In genomic region chr3:170486398-170486797, GRCh38 we compare ENCODE assay signal across 1 cellular context.
TF ChIP-seq lines count a peak whose summit lies in the region.

No MANE protein-coding gene starts in this region.

TF ChIP-seq in K562, 482 proteins besides CTCF, POLR2A, EP300 and RAD21 (continued from another document):
- peak; percentile 43; the same call in 1 of the 2 replicates for TF ChIP-seq CTBP1 (IDR thresholded peaks at IDR 0.05; ENCODE audit: borderline replicate concordance)
- no peak for TF ChIP-seq PYGO2 (tag; IDR thresholded peaks at IDR 0.05)
- TF ChIP-seq HDAC8 (tag; IDR thresholded peaks at IDR 0.05): no peak
- no peak for TF ChIP-seq ZNF511 (CRISPR knock-in tag; IDR thresholded peaks at IDR 0.05)
- peak; percentile 28; the same call in 1 of the 2 replicates for TF ChIP-seq ARID1B (IDR thresholded peaks at IDR 0.05)
- no peak for TF ChIP-seq PHTF2 (CRISPR knock-in tag; IDR thresholded peaks at IDR 0.05)
- peak; percentile 34; the same call in 1 of the 2 replicates for TF ChIP-seq EGR1 (conservative IDR thresholded peaks at IDR 0.05)
- TF ChIP-seq ESRRA (IDR thresholded peaks at IDR 0.05; ENCODE audit: borderline replicate concordance, low read depth): no peak
- no peak for TF ChIP-seq ZNF551 (CRISPR knock-in tag; IDR thresholded peaks at IDR 0.05)
- no peak for TF ChIP-seq TRIM24 (IDR thresholded peaks at IDR 0.05)
- TF ChIP-seq TBP (optimal IDR thresholded peaks at IDR 0.05; ENCODE audit: low read depth, low read length): no peak
- TF ChIP-seq, protein P1, sequence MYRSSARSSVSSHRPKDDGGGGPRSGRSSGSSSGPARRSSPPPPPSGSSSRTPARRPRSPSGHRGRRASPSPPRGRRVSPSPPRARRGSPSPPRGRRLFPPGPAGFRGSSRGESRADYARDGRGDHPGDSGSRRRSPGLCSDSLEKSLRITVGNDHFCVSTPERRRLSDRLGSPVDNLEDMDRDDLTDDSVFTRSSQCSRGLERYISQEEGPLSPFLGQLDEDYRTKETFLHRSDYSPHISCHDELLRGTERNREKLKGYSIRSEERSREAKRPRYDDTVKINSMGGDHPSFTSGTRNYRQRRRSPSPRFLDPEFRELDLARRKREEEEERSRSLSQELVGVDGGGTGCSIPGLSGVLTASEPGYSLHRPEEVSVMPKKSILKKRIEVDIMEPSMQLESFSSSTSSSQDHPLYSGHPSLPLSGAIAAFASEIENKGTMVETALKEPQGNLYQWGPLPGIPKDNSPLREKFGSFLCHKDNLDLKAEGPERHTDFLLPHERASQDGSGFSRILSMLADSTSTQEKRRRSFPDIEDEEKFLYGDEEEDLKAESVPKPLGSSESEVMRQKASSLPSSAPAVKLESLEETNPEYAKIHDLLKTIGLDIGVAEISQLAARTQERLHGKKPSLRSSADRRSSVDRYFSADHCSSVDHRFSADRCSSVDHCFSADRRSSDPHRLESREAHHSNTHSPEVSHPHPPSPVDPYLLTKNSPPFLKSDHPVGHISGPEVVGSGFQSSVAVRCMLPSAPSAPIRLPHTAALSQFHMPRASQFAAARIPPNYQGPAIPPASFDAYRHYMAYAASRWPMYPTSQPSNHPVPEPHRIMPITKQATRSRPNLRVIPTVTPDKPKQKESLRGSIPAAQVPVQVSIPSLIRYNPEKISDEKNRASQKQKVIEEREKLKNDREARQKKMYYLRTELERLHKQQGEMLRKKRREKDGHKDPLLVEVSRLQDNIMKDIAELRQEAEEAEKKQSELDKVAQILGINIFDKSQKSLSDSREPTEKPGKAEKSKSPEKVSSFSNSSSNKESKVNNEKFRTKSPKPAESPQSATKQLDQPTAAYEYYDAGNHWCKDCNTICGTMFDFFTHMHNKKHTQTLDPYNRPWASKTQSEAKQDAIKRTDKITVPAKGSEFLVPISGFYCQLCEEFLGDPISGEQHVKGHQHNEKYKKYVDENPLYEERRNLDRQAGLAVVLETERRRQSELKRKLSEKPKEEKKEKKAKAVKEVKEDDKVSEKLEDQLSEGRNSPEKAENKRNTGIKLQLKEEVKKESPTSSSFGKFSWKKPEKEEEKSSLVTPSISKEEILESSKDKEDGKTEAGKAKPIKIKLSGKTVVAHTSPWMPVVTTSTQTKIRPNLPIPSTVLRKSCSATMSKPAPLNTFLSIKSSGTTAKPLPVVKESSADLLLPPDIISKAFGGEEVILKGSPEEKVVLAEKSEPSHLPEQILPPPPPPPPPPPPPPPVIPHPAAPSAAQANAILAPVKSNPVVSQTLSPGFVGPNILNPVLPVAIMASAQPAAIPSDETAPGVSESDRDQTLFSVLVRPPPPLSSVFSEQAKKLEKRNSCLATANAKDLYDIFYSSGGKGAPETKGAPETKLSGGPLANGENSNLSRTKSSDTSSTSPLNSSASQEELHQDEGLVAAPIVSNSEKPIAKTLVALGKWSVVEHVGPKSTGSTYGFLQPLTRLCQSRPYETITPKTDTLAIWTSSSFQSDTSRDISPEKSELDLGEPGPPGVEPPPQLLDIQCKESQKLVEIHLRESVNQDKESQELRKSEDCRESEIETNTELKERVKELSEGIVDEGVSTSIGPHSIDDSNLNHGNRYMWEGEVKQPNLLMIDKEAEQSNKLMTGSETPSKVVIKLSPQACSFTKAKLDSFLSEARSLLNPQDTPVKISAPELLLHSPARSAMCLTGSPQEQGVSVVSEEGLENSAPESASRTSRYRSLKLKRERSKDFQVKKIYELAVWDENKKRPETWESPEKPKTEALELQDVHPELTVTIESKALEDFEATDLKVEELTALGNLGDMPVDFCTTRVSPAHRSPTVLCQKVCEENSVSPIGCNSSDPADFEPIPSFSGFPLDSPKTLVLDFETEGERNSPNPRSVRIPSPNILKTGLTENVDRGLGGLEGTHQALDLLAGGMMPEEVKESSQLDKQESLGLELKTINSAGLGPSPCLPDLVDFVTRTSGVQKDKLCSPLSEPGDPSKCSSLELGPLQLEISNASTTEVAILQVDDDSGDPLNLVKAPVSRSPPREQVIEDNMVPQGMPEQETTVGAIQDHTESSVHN (IDR thresholded peaks at IDR 0.05; ENCODE audit: borderline replicate concordance in 1 of 2, low read depth in 1 of 2): no peak
- no peak for TF ChIP-seq FOXK1 (CRISPR knock-in tag; IDR thresholded peaks at IDR 0.05; ENCODE audit: borderline replicate concordance)
- no peak for TF ChIP-seq FOXM1 (IDR thresholded peaks at IDR 0.05; ENCODE audit: low read depth)
- no peak for TF ChIP-seq FOXM1 (CRISPR knock-in tag; IDR thresholded peaks at IDR 0.05; ENCODE audit: low read depth)
- no peak for TF ChIP-seq WHSC1 (IDR thresholded peaks at IDR 0.05; ENCODE audit: low read length)
- peak; percentile 39; the same call in 1 of the 2 replicates for TF ChIP-seq TAL1 (IDR thresholded peaks at IDR 0.05)
- TF ChIP-seq MYNN (IDR thresholded peaks at IDR 0.05): no peak
- TF ChIP-seq MYNN (CRISPR knock-in tag; IDR thresholded peaks at IDR 0.05): no peak
- TF ChIP-seq SETDB1 (IDR thresholded peaks at IDR 0.05; ENCODE audit: low read length): no peak
- no peak for TF ChIP-seq RBM22 (IDR thresholded peaks at IDR 0.05; ENCODE audit: low read depth, low read length, poor library complexity, severe bottlenecking)
- no peak for TF ChIP-seq GABPB1 (CRISPR knock-in tag; IDR thresholded peaks at IDR 0.05)
- TF ChIP-seq FOSL1 (tag; conservative IDR thresholded peaks at IDR 0.05): peak; percentile 49
- no peak for TF ChIP-seq ZNF507 (tag; conservative IDR thresholded peaks at IDR 0.05)
- no peak for TF ChIP-seq TAF1 (IDR thresholded peaks at IDR 0.05; ENCODE audit: control insufficient read depth, extremely low read depth, insufficient read depth, low read length, severe bottlenecking)
- TF ChIP-seq ZNF766 (CRISPR knock-in tag; conservative IDR thresholded peaks at IDR 0.05): peak; percentile 74
- peak; percentile 35; the same call in 1 of the 2 replicates for TF ChIP-seq CBFA2T2 (conservative IDR thresholded peaks at IDR 0.05)
- TF ChIP-seq PRMT5 (CRISPR knock-in tag; IDR thresholded peaks at IDR 0.05): no peak
- no peak for TF ChIP-seq RBM25 (IDR thresholded peaks at IDR 0.05; ENCODE audit: low read depth, low read length, severe bottlenecking)
- TF ChIP-seq ZNF274 (IDR thresholded peaks at IDR 0.05; ENCODE audit: borderline replicate concordance, low read depth, low read length): no peak
